1 cellular context compared by ENCODE assay signal in genomic region chr20:61980647-61981583, GRCh38.
TF ChIP-seq lines count a peak whose summit lies in the region.

No MANE protein-coding gene starts in this region.

TF ChIP-seq in WTC11, 78 proteins besides CTCF, POLR2A, EP300 and RAD21 (continued from another document):
- TF ChIP-seq ZSCAN18 (CRISPR knock-in tag; IDR thresholded peaks at IDR 0.05) (no peak), USF1 (CRISPR knock-in tag; IDR thresholded peaks at IDR 0.05) (no peak)
